26 cellular contexts compared by ENCODE assay signal in genomic region chr3:107959767-107960166, GRCh38.
DNase-seq lines count a peak whose midpoint lies in the region; ATAC-seq, FAIRE-seq and TF ChIP-seq lines count a peak whose summit lies in the region.
"Had no signal": no experiment of that assay in that cellular context is flagged by ENCODE, and none has a peak within 500 bp of the region (broad histone marks: within the 10 kb centered on the region; RNA-seq: fewer than 3 reads in every experiment).

No MANE protein-coding gene starts in this region.

- H2AK5ac ChIP-seq in IMR-90 (ENCODE audit: low read depth, low read length) = no peak overlapping the region

- DNase-seq in IMR-90 = peak; percentile 36
- peak; percentile 5 for DNase-seq in fibroblast of villous mesenchyme (ENCODE audit: low read depth)
- DNase-seq in skeletal muscle cell (ENCODE audit: low read depth) = peak; percentile 36
- no peak for DNase-seq in frontal cortex (ENCODE audit: low spot score in 2 of 2)
- DNase-seq in HPDE6-E6E7 (ENCODE audit: extremely low spot score) = no peak
- no peak for DNase-seq in hepatocyte (ENCODE audit: low spot score)
- DNase-seq: activated naive CD4-positive, alpha-beta T cell; activated T-cell treated with anti-CD3 and anti-CD28 coated beads for 4 hours; amygdala; caudate nucleus; DMS79 treated with DMSO at 0.1 percent for 48 hours; effector CD4-positive, alpha-beta T cell; heart right ventricle; NCI-H1417; NCI-H2171; NCI-H69; PC-3; right cardiac atrium; SJCRH30; upper lobe of right lung; WERI-Rb-1 had no signal

- H3K36me3 ChIP-seq in IMR-90 (ENCODE audit: control insufficient read depth, insufficient read depth, low read length) (no peaks in the 10 kb centered on the region), hepatocyte (replicated peaks; ENCODE audit: insufficient read depth, low read depth) (no peaks in the 10 kb centered on the region)
- H3K36me3 ChIP-seq: HAP-1, heart right ventricle, SJCRH30, upper lobe of right lung, WERI-Rb-1 had no signal

- H3K9ac ChIP-seq in IMR-90 (ENCODE audit: low read depth, low read length) = no peak overlapping the region

- no peak overlapping the region for H3K23ac ChIP-seq in IMR-90 (ENCODE audit: low read depth, low read length)

- no peaks in the 10 kb centered on the region for H3K27me3 Mint-ChIP-seq in activated T-helper 17 cell treated with anti-CD3 and anti-CD28 coated beads, Interleukin-2, amount 50 U/mL, for 72 hours

- no peak overlapping the region for H2BK120ac ChIP-seq in IMR-90 (ENCODE audit: low read depth, low read length)

- H3K9me3 ChIP-seq in IMR-90 (ENCODE audit: control insufficient read depth, insufficient read depth, low read length) (no peaks in the 10 kb centered on the region), hepatocyte (ENCODE audit: low read depth) (no peaks in the 10 kb centered on the region)
- H3K9me3 ChIP-seq: HAP-1, heart right ventricle, SJCRH30, upper lobe of right lung had no signal

- no TSS peak for BruUV-seq in IMR-90 (replicated peaks; lab: Mats Ljungman, UMichigan)

- H2AFZ ChIP-seq in IMR-90 (replicated peaks; ENCODE audit: low read length, poor library complexity) = no peak overlapping the region
- H2AFZ ChIP-seq in hepatocyte = no peak overlapping the region

- H3K4me3 Mint-ChIP-seq in activated T-helper 17 cell treated with anti-CD3 and anti-CD28 coated beads, Interleukin-2, amount 50 U/mL, for 72 hours = no peak overlapping the region
- H3K4me3 Mint-ChIP-seq: B cell had no signal

- in situ Hi-C loops in IMR-90 (cut with MboI; ENCODE audit: low sequenced_read_pairs) = no loop called here

- CTCF ChIA-PET in IMR-90 (lab: Yijun Ruan, JAX) = interaction anchor here (0.6 kb wide), 1 partner anchor 363 kb away, joined by 3 read pairs; no protein-coding TSS in a partner anchor

- H3K27ac Mint-ChIP-seq in activated T-helper 17 cell treated with anti-CD3 and anti-CD28 coated beads, Interleukin-2, amount 50 U/mL, for 72 hours = no peak overlapping the region
- H3K27ac Mint-ChIP-seq: B cell had no signal

- TF ChIP-seq RAD21 in IMR-90 (IDR thresholded peaks at IDR 0.05; ENCODE audit: low read length) = no peak

- H3K14ac ChIP-seq in IMR-90 (replicated peaks; ENCODE audit: low read depth, low read length) = no peak overlapping the region

- no peak overlapping the region for H2BK5ac ChIP-seq in IMR-90 (ENCODE audit: low read depth, low read length, poor library complexity, severe bottlenecking)

- H3K4me1 ChIP-seq in IMR-90 (ENCODE audit: control insufficient read depth, insufficient read depth, low read length) (peaks cover 5% of the 10 kb centered on the region; the same call in 1 of the 2 replicates), hepatocyte (ENCODE audit: insufficient read depth) (peaks cover 16% of the 10 kb centered on the region)
- H3K4me1 ChIP-seq: HAP-1, SJCRH30 had no signal

- H3K56ac ChIP-seq in IMR-90 (ENCODE audit: extremely low read depth, insufficient read depth, low read length) = no peak overlapping the region

- TF ChIP-seq CTCF in IMR-90 (conservative IDR thresholded peaks at IDR 0.05; ENCODE audit: low read depth, low read length) = no peak
- TF ChIP-seq CTCF in fibroblast of villous mesenchyme (IDR thresholded peaks at IDR 0.05; ENCODE audit: insufficient read depth, low read depth, low read length) = no peak
- TF ChIP-seq CTCF in hepatocyte (IDR thresholded peaks at IDR 0.05; ENCODE audit: poor library complexity) = no peak

- no peak for TF ChIP-seq POLR2A in IMR-90 (IDR thresholded peaks at IDR 0.05; ENCODE audit: low read depth, low read length)

- no peaks in the 10 kb centered on the region for H3K36me3 Mint-ChIP-seq in activated T-helper 17 cell treated with anti-CD3 and anti-CD28 coated beads, Interleukin-2, amount 50 U/mL, for 72 hours (ENCODE audit: low read depth)

- H4K8ac ChIP-seq in IMR-90 (ENCODE audit: low read depth in 2 of 2, low read length in 2 of 2) = no peak overlapping the region

- intact Hi-C loops in IMR-90 (cut with micrococcal nuclease) = no loop called here

- no peak overlapping the region for H3K4me2 ChIP-seq in IMR-90 (ENCODE audit: low read depth, low read length)
- H3K4me2 ChIP-seq in hepatocyte = no peak overlapping the region

- no peak for ATAC-seq in IMR-90 (ENCODE audit: low read depth)
- peak; percentile 29 for ATAC-seq in activated T-helper 17 cell treated with anti-CD3 and anti-CD28 coated beads, Interleukin-2, amount 50 U/mL, for 72 hours (replicated peaks)
- ATAC-seq: heart right ventricle, PC-3, right cardiac atrium, upper lobe of right lung had no signal

- no peaks in the 10 kb centered on the region for H3K9me1 ChIP-seq in IMR-90 (ENCODE audit: insufficient read depth, low read length)

- POLR2A ChIA-PET in IMR-90 (lab: Charles Lee; ENCODE audit: unreplicated experiment) = no interaction called here

- no peak overlapping the region for H4K91ac ChIP-seq in IMR-90 (ENCODE audit: insufficient read depth, low read depth, low read length)

- no CpG with 5 or more reads among the region's 1 CpG for WGBS in IMR-90 (ENCODE audit: extremely low coverage in 2 of 2, insufficient read length in 1 of 2), 2 experiments
- WGBS in hepatocyte (ENCODE audit: low lambda C conversion rate, missing lambda C conversion rate) = 91% methylated on average over 1 of the region's 1 CpG

- H3K9me2 ChIP-seq in hepatocyte (replicated peaks; ENCODE audit: insufficient read depth) = no peaks in the 10 kb centered on the region

- FAIRE-seq in frontal cortex (lab: Jason Lieb, UNC) = no peak
- FAIRE-seq: islet of Langerhans had no signal

- no peak overlapping the region for H2BK20ac ChIP-seq in IMR-90 (ENCODE audit: low read depth, low read length)

- no peak overlapping the region for H2AK9ac ChIP-seq in IMR-90 (replicated peaks; ENCODE audit: low read depth, low read length, poor library complexity)

- H3K27ac ChIP-seq in IMR-90 (ENCODE audit: insufficient read depth, low read length) = no peak overlapping the region
- no peak overlapping the region for H3K27ac ChIP-seq in hepatocyte
- H3K27ac ChIP-seq: SJCRH30, upper lobe of right lung, WERI-Rb-1 had no signal

- H2BK15ac ChIP-seq in IMR-90 (ENCODE audit: low read depth, low read length) = no peak overlapping the region

- H4K5ac ChIP-seq in IMR-90 (ENCODE audit: low read depth, low read length) = no peak overlapping the region

- H4K20me1 ChIP-seq in IMR-90 (ENCODE audit: insufficient read depth, low read length) = no peaks in the 10 kb centered on the region
- no peaks in the 10 kb centered on the region for H4K20me1 ChIP-seq in hepatocyte (ENCODE audit: insufficient read depth, poor library complexity, severe bottlenecking)

- H3K4me3 ChIP-seq in IMR-90 (ENCODE audit: insufficient read depth, low read depth, low read length) (no peak overlapping the region), fibroblast of villous mesenchyme (ENCODE audit: low read depth, low read length) (no peak overlapping the region), skeletal muscle cell (ENCODE audit: low read depth, low read length) (no peak overlapping the region), hepatocyte (no peak overlapping the region)
- H3K4me3 ChIP-seq: HAP-1, heart right ventricle, lung, SJCRH30, upper lobe of right lung had no signal

- no peak overlapping the region for H3K18ac ChIP-seq in IMR-90 (ENCODE audit: low read depth, low read length)

- peaks cover 10% of the 10 kb centered on the region for H3K9me3 Mint-ChIP-seq in activated T-helper 17 cell treated with anti-CD3 and anti-CD28 coated beads, Interleukin-2, amount 50 U/mL, for 72 hours

- dilution Hi-C loops in IMR-90 (cut with HindIII; ENCODE audit: low sequenced_read_pairs, unreplicated experiment) = no loop called here

- no peaks in the 10 kb centered on the region for H3K79me2 ChIP-seq in hepatocyte

- no peaks in the 10 kb centered on the region for H3K79me1 ChIP-seq in IMR-90 (ENCODE audit: low read depth in 1 of 2, low read length in 2 of 2)

- H3K4me1 Mint-ChIP-seq in activated T-helper 17 cell treated with anti-CD3 and anti-CD28 coated beads, Interleukin-2, amount 50 U/mL, for 72 hours = peaks cover 11% of the 10 kb centered on the region
- H3K4me1 Mint-ChIP-seq: B cell had no signal

- no peak overlapping the region for H3K4ac ChIP-seq in IMR-90 (ENCODE audit: low read depth, low read length)

- H3K27me3 ChIP-seq in IMR-90 (ENCODE audit: control insufficient read depth, insufficient read depth, low read length) = no peaks in the 10 kb centered on the region; the same call in none of the 2 replicates
- no peaks in the 10 kb centered on the region for H3K27me3 ChIP-seq in hepatocyte
- H3K27me3 ChIP-seq: heart right ventricle, SJCRH30, upper lobe of right lung had no signal

TF ChIP-seq in IMR-90, 13 proteins besides CTCF, POLR2A, EP300 and RAD21:
- TF ChIP-seq MAFK (IDR thresholded peaks at IDR 0.05; ENCODE audit: low read depth, low read length) = peak; percentile 88
- TF ChIP-seq MAZ (IDR thresholded peaks at IDR 0.05; ENCODE audit: borderline replicate concordance, low read depth, low read length) = no peak

Comparison
In these comparisons a context has a peak if more than half of its experiments do, and no peak if none do; other contexts are left out.
1. DNase-seq: peak in IMR-90 (single experiment), fibroblast of villous mesenchyme (single experiment) and skeletal muscle cell (single experiment); none in frontal cortex (0 of 2), HPDE6-E6E7 (single experiment) and hepatocyte (single experiment).